ENCODE assay signal across 7 cellular contexts in genomic region chr11:32596114-32596513, GRCh38. TPM values are rescaled to one million over a fixed set of nuclear protein-coding genes. Genes with fewer than 3 reads are reported as not detected.
DNase-seq lines count a peak whose midpoint lies in the region; ATAC-seq and TF ChIP-seq lines count a peak whose summit lies in the region.
"Not testable (repeated sequence)": the region's sequence is repeated elsewhere in the genome, so short reads cannot be mapped to it uniquely, and the experiment has no call there.

No MANE protein-coding gene starts in this region.

- POLR2A ChIA-PET in PC-9 (lab: Charles Lee; ENCODE audit: unreplicated experiment): not testable (repeated sequence)
- POLR2A ChIA-PET in activated CD8-positive, alpha-beta T cell treated with anti-CD3 and anti-CD28 coated beads for 36 hours (lab: Charles Lee): interaction anchor here (1.1 to 3.1 kb wide), 3 partner anchors 9 to 12 kb away, joined by 4 to 15 read pairs (median 10); partner anchors contain the start of gene EIF3M

- peaks cover 23% of the 10 kb centered on the region; the same call in 1 of the 2 replicates for H3K79me2 ChIP-seq in PC-9 (ENCODE audit: low read depth)

- TF ChIP-seq CTCF in PC-9 (conservative IDR thresholded peaks at IDR 0.05); activated CD8-positive, alpha-beta T cell treated with anti-CD3 and anti-CD28 coated beads for 36 hours (IDR thresholded peaks at IDR 0.05); mesothelial cell of epicardium (IDR thresholded peaks at IDR 0.05; ENCODE audit: unreplicated experiment): not testable (repeated sequence)

- ATAC-seq in activated CD8-positive, alpha-beta T cell treated with anti-CD3 and anti-CD28 coated beads for 36 hours: peak; percentile 82
- ATAC-seq in activated T-cell treated with anti-CD3 and anti-CD28 coated beads, Interleukin-2, amount 50 U/mL, for 72 hours (replicated peaks in 1 of 2): peak; percentile 27 to 62

- peaks cover 14% of the 10 kb centered on the region for H3F3A ChIP-seq in PC-9 (ENCODE audit: insufficient read depth, low read depth)

- not testable (repeated sequence) for H3K9me3 ChIP-seq in PC-9 (ENCODE audit: insufficient read depth, low read depth)

- H3K9me3 Mint-ChIP-seq in activated CD8-positive, alpha-beta T cell treated with anti-CD3 and anti-CD28 coated beads for 36 hours; activated T-cell treated with anti-CD3 and anti-CD28 coated beads, Interleukin-2, amount 50 U/mL, for 72 hours; activated naive CD8-positive, alpha-beta T cell (ENCODE audit: low read depth); mesothelial cell of epicardium: not testable (repeated sequence)

- H3K27me3 Mint-ChIP-seq in activated CD8-positive, alpha-beta T cell treated with anti-CD3 and anti-CD28 coated beads for 36 hours; activated T-cell treated with anti-CD3 and anti-CD28 coated beads, Interleukin-2, amount 50 U/mL, for 72 hours (ENCODE audit: low read depth); activated naive CD8-positive, alpha-beta T cell; mesothelial cell of epicardium (ENCODE audit: low read depth): not testable (repeated sequence)

- H3K27ac ChIP-seq in PC-9: not testable (repeated sequence)

- H3K27ac Mint-ChIP-seq in activated CD8-positive, alpha-beta T cell treated with anti-CD3 and anti-CD28 coated beads for 36 hours: peak overlapping the region; percentile 65
- H3K27ac Mint-ChIP-seq in activated T-cell treated with anti-CD3 and anti-CD28 coated beads, Interleukin-2, amount 50 U/mL, for 72 hours: peak overlapping the region; percentile 91
- H3K27ac Mint-ChIP-seq in activated naive CD8-positive, alpha-beta T cell: peak overlapping the region; percentile 55
- H3K27ac Mint-ChIP-seq in mesothelial cell of epicardium: peak overlapping the region; percentile 79

- peaks cover 80% of the 10 kb centered on the region for H3K36me3 ChIP-seq in PC-9 (ENCODE audit: low read depth)

- H3K27me3 ChIP-seq in PC-9 (ENCODE audit: insufficient read depth, low read depth): not testable (repeated sequence)

- intact Hi-C loops in PC-9 (cut with micrococcal nuclease; ENCODE audit: unreplicated experiment); activated CD8-positive, alpha-beta T cell treated with anti-CD3 and anti-CD28 coated beads for 36 hours (cut with micrococcal nuclease): not testable (repeated sequence)

- H3K9me2 ChIP-seq in PC-9 (ENCODE audit: insufficient read depth): not testable (repeated sequence)

- not testable (repeated sequence) for H3K4me2 ChIP-seq in PC-9

- TSS peak; percentile 1 for BruUV-seq in PC-9 (replicated peaks; lab: Mats Ljungman, UMichigan)

- CTCF ChIA-PET in PC-9 (lab: Charles Lee): not testable (repeated sequence)
- CTCF ChIA-PET in activated CD8-positive, alpha-beta T cell treated with anti-CD3 and anti-CD28 coated beads for 36 hours (lab: Charles Lee): interaction anchor here (0.8 kb wide), 1 partner anchor 10 kb away, joined by 3 read pairs; no protein-coding TSS in a partner anchor

- not testable (repeated sequence) for H2AFZ ChIP-seq in PC-9

- peaks cover 44% of the 10 kb centered on the region for H3K4me1 Mint-ChIP-seq in activated CD8-positive, alpha-beta T cell treated with anti-CD3 and anti-CD28 coated beads for 36 hours (ENCODE audit: low read depth)
- H3K4me1 Mint-ChIP-seq in activated T-cell treated with anti-CD3 and anti-CD28 coated beads, Interleukin-2, amount 50 U/mL, for 72 hours (ENCODE audit: low read depth): peaks cover 56% of the 10 kb centered on the region
- H3K4me1 Mint-ChIP-seq in activated naive CD8-positive, alpha-beta T cell (ENCODE audit: low read depth): peaks cover 35% of the 10 kb centered on the region
- H3K4me1 Mint-ChIP-seq in mesothelial cell of epicardium: peaks cover 28% of the 10 kb centered on the region

- H3K4me1 ChIP-seq in PC-9 (replicated peaks; ENCODE audit: insufficient read depth): not testable (repeated sequence)

- H3K4me3 ChIP-seq in PC-9: not testable (repeated sequence)

- H4K20me1 ChIP-seq in PC-9 (ENCODE audit: insufficient read depth): peaks cover 28% of the 10 kb centered on the region

- peaks cover 64% of the 10 kb centered on the region for H3K36me3 Mint-ChIP-seq in activated CD8-positive, alpha-beta T cell treated with anti-CD3 and anti-CD28 coated beads for 36 hours (ENCODE audit: low read depth)
- peaks cover 18 to 59% of the 10 kb centered on the region in 2 donors for H3K36me3 Mint-ChIP-seq in activated T-cell treated with anti-CD3 and anti-CD28 coated beads, Interleukin-2, amount 50 U/mL, for 72 hours (ENCODE audit: insufficient read depth in 2 of 2)
- peaks cover 17% of the 10 kb centered on the region for H3K36me3 Mint-ChIP-seq in activated naive CD8-positive, alpha-beta T cell
- peaks cover 46% of the 10 kb centered on the region for H3K36me3 Mint-ChIP-seq in mesothelial cell of epicardium

- not testable (repeated sequence) for DNase-seq in PC-9; mesothelial cell of epicardium (ENCODE audit: low spot score in 2 of 2, unreplicated experiment in 2 of 2)
- peak; percentile 78 for DNase-seq in activated CD8-positive, alpha-beta T cell treated with anti-CD3 and anti-CD28 coated beads for 36 hours
- DNase-seq in activated T-cell treated with anti-CD3 and anti-CD28 coated beads, Interleukin-2, amount 50 U/mL, for 72 hours: peak; percentile 16 to 20
- peak; percentile 53 to 60 for DNase-seq in stimulated activated CD4-positive, alpha-beta T cell treated with anti-CD3 and anti-CD28 coated beads, Interleukin-2, amount 100 ng/mL, for 24 hours
- DNase-seq in stimulated activated CD8-positive, alpha-beta memory T cell treated with anti-CD3 and anti-CD28 coated beads, Interleukin-7, amount 100 ng/mL, for 24 hours (ENCODE audit: low read depth): peak; percentile 15

- H3K4me3 Mint-ChIP-seq in activated CD8-positive, alpha-beta T cell treated with anti-CD3 and anti-CD28 coated beads for 36 hours; mesothelial cell of epicardium: not testable (repeated sequence)
- peak overlapping the region in 1 of 2 donors; percentile 81 for H3K4me3 Mint-ChIP-seq in activated T-cell treated with anti-CD3 and anti-CD28 coated beads, Interleukin-2, amount 50 U/mL, for 72 hours
- H3K4me3 Mint-ChIP-seq in activated naive CD8-positive, alpha-beta T cell: peak overlapping the region; percentile 27

RNA-seq across cellular contexts. Expression of gene EIF3M, which starts 12.5 kb away (rescaled TPM):
- 322 and 357 TPM in 2 replicates for total RNA-seq in PC-9 (2021)
- 100 to 1,000 TPM; 402 to 435 TPM for total RNA-seq in activated CD8-positive, alpha-beta T cell treated with anti-CD3 and anti-CD28 coated beads for 36 hours
- total RNA-seq in activated T-cell treated with anti-CD3 and anti-CD28 coated beads, Interleukin-2, amount 50 U/mL, for 72 hours: 100 to 1,000 TPM; 276 to 287 TPM
- 440 to 458 TPM (median 454 TPM) in 3 replicates for total RNA-seq in mesothelial cell of epicardium
